1 cellular context compared by ENCODE assay signal in genomic region chr17:82053556-82054263, GRCh38.
TF ChIP-seq lines count a peak whose summit lies in the region.

No MANE protein-coding gene starts in this region.

TF ChIP-seq in K562, 482 proteins besides CTCF, POLR2A, EP300 and RAD21:
- TF ChIP-seq RBM14 (IDR thresholded peaks at IDR 0.05; ENCODE audit: borderline replicate concordance, insufficient read depth, low read depth, low read length) (no peak), ZBTB33 (CRISPR knock-in tag; IDR thresholded peaks at IDR 0.05) (peak; percentile 66), RBBP5 (IDR thresholded peaks at IDR 0.05; ENCODE audit: borderline replicate concordance, insufficient read depth, low read length, poor library complexity, severe bottlenecking) (no peak), ZBED1 (IDR thresholded peaks at IDR 0.05) (no peak), DPF2 (IDR thresholded peaks at IDR 0.05) (no peak)
